In the genomic region with DNA sequence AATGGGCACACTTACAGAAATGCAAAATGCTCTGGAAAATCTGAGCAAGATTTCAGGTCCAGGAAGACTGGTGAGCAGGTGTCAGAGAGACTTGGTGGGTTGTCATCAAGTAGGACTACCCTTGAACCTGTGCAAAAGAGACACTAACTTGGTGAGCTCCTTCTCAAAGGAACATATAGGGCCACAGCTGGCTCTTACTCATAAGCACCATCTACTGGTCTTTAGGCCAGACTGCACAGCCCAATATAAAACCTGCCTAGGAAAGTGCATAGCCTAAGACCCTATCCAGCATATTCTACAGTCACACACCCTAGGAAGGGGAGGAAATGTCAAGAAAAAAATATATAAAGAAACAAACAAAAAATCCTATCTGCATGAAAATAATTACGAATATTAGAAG, we compare ENCODE assay signal across 8 cellular contexts. TPM values are rescaled to one million over a fixed set of nuclear protein-coding genes. Genes with fewer than 3 reads are reported as not detected.
A peak's percentile ranks its signal among the peaks of the same experiment; 100 is the strongest.
DNase-seq lines count a peak whose midpoint lies in the region; ATAC-seq and TF ChIP-seq lines count a peak whose summit lies in the region.

No MANE protein-coding gene starts in this region.

- DNase-seq in activated naive CD8-positive, alpha-beta T cell treated with anti-CD3 and anti-CD28 coated beads, Interleukin-2, amount 10 ng/mL, durations not matched to agents 7 days and 5 days = no peak
- no peak for DNase-seq in activated naive CD8-positive, alpha-beta T cell treated with anti-CD3 and anti-CD28 coated beads for 36 hours
- DNase-seq in NCI-H345 (lab: John Stamatoyannopoulos, UW) (peak; percentile 17), dermis microvascular lymphatic vessel endothelial cell (ENCODE audit: low read depth in 2 of 2) (peak; percentile 21 to 64), neural progenitor cell (ENCODE audit: low spot score) (peak; percentile 59), hypothalamus (lab: John Stamatoyannopoulos, UW) (no peak), NCI-H1436 treated with DMSO at 0.1 percent for 48 hours (lab: John Stamatoyannopoulos, UW) (no peak)

- H3K4me3 ChIP-seq in HEK293 (ENCODE audit: low read depth, low read length) (no peak overlapping the region), neural progenitor cell (no peak overlapping the region)

- no peak overlapping the region for H2AFZ ChIP-seq in neural progenitor cell (replicated peaks)

- no peaks in the 10 kb centered on the region for H3K27me3 Mint-ChIP-seq in activated naive CD8-positive, alpha-beta T cell treated with anti-CD3 and anti-CD28 coated beads, Interleukin-2, amount 10 ng/mL, durations not matched to agents 7 days and 5 days
- H3K27me3 Mint-ChIP-seq in activated naive CD8-positive, alpha-beta T cell treated with anti-CD3 and anti-CD28 coated beads for 36 hours = no peaks in the 10 kb centered on the region
- H3K27me3 Mint-ChIP-seq in neural progenitor cell (ENCODE audit: insufficient read depth, low read depth) = no peaks in the 10 kb centered on the region

- H3K4me1 Mint-ChIP-seq in activated naive CD8-positive, alpha-beta T cell treated with anti-CD3 and anti-CD28 coated beads, Interleukin-2, amount 10 ng/mL, durations not matched to agents 7 days and 5 days = peaks cover 4% of the 10 kb centered on the region
- peaks cover 6% of the 10 kb centered on the region for H3K4me1 Mint-ChIP-seq in activated naive CD8-positive, alpha-beta T cell treated with anti-CD3 and anti-CD28 coated beads for 36 hours
- H3K4me1 Mint-ChIP-seq in neural progenitor cell = no peaks in the 10 kb centered on the region

- H3K36me3 Mint-ChIP-seq in activated naive CD8-positive, alpha-beta T cell treated with anti-CD3 and anti-CD28 coated beads, Interleukin-2, amount 10 ng/mL, durations not matched to agents 7 days and 5 days = no peaks in the 10 kb centered on the region
- no peaks in the 10 kb centered on the region for H3K36me3 Mint-ChIP-seq in activated naive CD8-positive, alpha-beta T cell treated with anti-CD3 and anti-CD28 coated beads for 36 hours
- no peaks in the 10 kb centered on the region for H3K36me3 Mint-ChIP-seq in neural progenitor cell

- no peak overlapping the region for H3K4me3 Mint-ChIP-seq in activated naive CD8-positive, alpha-beta T cell treated with anti-CD3 and anti-CD28 coated beads, Interleukin-2, amount 10 ng/mL, durations not matched to agents 7 days and 5 days
- H3K4me3 Mint-ChIP-seq in activated naive CD8-positive, alpha-beta T cell treated with anti-CD3 and anti-CD28 coated beads for 36 hours = no peak overlapping the region
- no peak overlapping the region for H3K4me3 Mint-ChIP-seq in neural progenitor cell

- H3K27ac ChIP-seq in HEK293 (ENCODE audit: extremely low read depth, low read depth, low read length) (no peak overlapping the region), neural progenitor cell (no peak overlapping the region)

- H4K20me1 ChIP-seq in neural progenitor cell (ENCODE audit: low read depth) = no peaks in the 10 kb centered on the region

- no peaks in the 10 kb centered on the region for H3K27me3 ChIP-seq in neural progenitor cell

- CTCF ChIA-PET in HEK293 (lab: Yijun Ruan, JAX) = interaction anchor here (0.7 to 1.6 kb wide), 6 partner anchors 10 to 107 kb away, joined by 3 to 6 read pairs (median 4); no protein-coding TSS in a partner anchor

- H3K9me3 ChIP-seq in HEK293 (ENCODE audit: control insufficient read depth, insufficient read depth, low read depth, low read length) = no peaks in the 10 kb centered on the region
- no peaks in the 10 kb centered on the region for H3K9me3 ChIP-seq in neural progenitor cell (ENCODE audit: low read depth)

- H3K9me3 Mint-ChIP-seq in activated naive CD8-positive, alpha-beta T cell treated with anti-CD3 and anti-CD28 coated beads, Interleukin-2, amount 10 ng/mL, durations not matched to agents 7 days and 5 days = no peaks in the 10 kb centered on the region
- no peaks in the 10 kb centered on the region for H3K9me3 Mint-ChIP-seq in activated naive CD8-positive, alpha-beta T cell treated with anti-CD3 and anti-CD28 coated beads for 36 hours
- no peaks in the 10 kb centered on the region for H3K9me3 Mint-ChIP-seq in neural progenitor cell

- no peak overlapping the region for H3K27ac Mint-ChIP-seq in activated naive CD8-positive, alpha-beta T cell treated with anti-CD3 and anti-CD28 coated beads, Interleukin-2, amount 10 ng/mL, durations not matched to agents 7 days and 5 days
- no peak overlapping the region for H3K27ac Mint-ChIP-seq in activated naive CD8-positive, alpha-beta T cell treated with anti-CD3 and anti-CD28 coated beads for 36 hours
- no peak overlapping the region for H3K27ac Mint-ChIP-seq in neural progenitor cell

- H3K36me3 ChIP-seq in HEK293 (ENCODE audit: control insufficient read depth in 2 of 2, insufficient read depth in 1 of 2, low read length in 2 of 2) = no peaks in the 10 kb centered on the region
- H3K36me3 ChIP-seq in neural progenitor cell = no peaks in the 10 kb centered on the region

- POLR2A ChIA-PET in activated naive CD8-positive, alpha-beta T cell treated with anti-CD3 and anti-CD28 coated beads, Interleukin-2, amount 10 ng/mL, durations not matched to agents 7 days and 5 days (lab: Charles Lee) = no interaction called here
- POLR2A ChIA-PET in HEK293 (lab: Yijun Ruan, JAX) = no interaction called here

- H3K79me2 ChIP-seq in neural progenitor cell (ENCODE audit: low read depth) = no peaks in the 10 kb centered on the region

- H3K9ac ChIP-seq in neural progenitor cell = no peak overlapping the region

- peak; percentile 77 for ATAC-seq in activated naive CD8-positive, alpha-beta T cell treated with anti-CD3 and anti-CD28 coated beads, Interleukin-2, amount 10 ng/mL, durations not matched to agents 7 days and 5 days (ENCODE audit: low read depth)

- H3K4me2 ChIP-seq in neural progenitor cell = no peak overlapping the region

- no peak for TF ChIP-seq CTCF in HEK293 (tag by site-specific recombination; IDR thresholded peaks at IDR 0.05)
- peak; percentile 60 for TF ChIP-seq CTCF in neural progenitor cell (IDR thresholded peaks at IDR 0.05)

- H3K4me1 ChIP-seq in HEK293 (ENCODE audit: control insufficient read depth, insufficient read depth, low read length) (no peaks in the 10 kb centered on the region), neural progenitor cell (no peaks in the 10 kb centered on the region)

- no peaks in the 10 kb centered on the region for H3F3A ChIP-seq in neural progenitor cell (ENCODE audit: low read depth)

TF ChIP-seq in HEK293, 187 proteins besides CTCF, POLR2A, EP300 and RAD21:
- TF ChIP-seq ZNF654 (tag by site-specific recombination; IDR thresholded peaks at IDR 0.05; ENCODE audit: low read depth) (peak; percentile 39), ZNF423 (tag by site-specific recombination; IDR thresholded peaks at IDR 0.05) (no peak)

RNA-seq across cellular contexts. Expression of a gene that starts 18.2 kb away (rescaled TPM):
- total RNA-seq in activated naive CD8-positive, alpha-beta T cell treated with anti-CD3 and anti-CD28 coated beads, Interleukin-2, amount 10 ng/mL, durations not matched to agents 7 days and 5 days = not detected
- not detected for total RNA-seq in activated naive CD8-positive, alpha-beta T cell treated with anti-CD3 and anti-CD28 coated beads for 36 hours
- total RNA-seq in dermis microvascular lymphatic vessel endothelial cell (not detected in 2 replicates), neural progenitor cell (ENCODE audit: low replicate concordance) (not detected in 2 replicates)

RNA-seq across cellular contexts. Expression of a gene that starts 57.5 kb away (rescaled TPM):
- total RNA-seq in activated naive CD8-positive, alpha-beta T cell treated with anti-CD3 and anti-CD28 coated beads, Interleukin-2, amount 10 ng/mL, durations not matched to agents 7 days and 5 days = not detected
- not detected for total RNA-seq in activated naive CD8-positive, alpha-beta T cell treated with anti-CD3 and anti-CD28 coated beads for 36 hours
- total RNA-seq in dermis microvascular lymphatic vessel endothelial cell = not detected in 2 replicates
- total RNA-seq in neural progenitor cell (ENCODE audit: low replicate concordance) = not detected in 2 replicates

Comparison
In these comparisons a context has a peak if more than half of its experiments do, and no peak if none do; other contexts are left out.
1. DNase-seq: peak in NCI-H345 (single experiment), dermis microvascular lymphatic vessel endothelial cell (2 of 2) and neural progenitor cell (single experiment); none in activated naive CD8-positive, alpha-beta T cell treated with anti-CD3 and anti-CD28 coated beads, Interleukin-2, amount 10 ng/mL, durations not matched to agents 7 days and 5 days (single experiment), activated naive CD8-positive, alpha-beta T cell treated with anti-CD3 and anti-CD28 coated beads for 36 hours (single experiment), hypothalamus (0 of 51) and NCI-H1436 treated with DMSO at 0.1 percent for 48 hours (single experiment).